ENCODE assay signal across 11 cellular contexts in genomic region chr20:44943828-44944227, GRCh38. TPM values are rescaled to one million over a fixed set of nuclear protein-coding genes. Genes with fewer than 3 reads are reported as not detected.
DNase-seq lines count a peak whose midpoint lies in the region; ATAC-seq and TF ChIP-seq lines count a peak whose summit lies in the region.
"Had no signal": no experiment of that assay in that cellular context is flagged by ENCODE, and none has a peak within 500 bp of the region (broad histone marks: within the 10 kb centered on the region; RNA-seq: fewer than 3 reads in every experiment).

No MANE protein-coding gene starts in this region.

- H2AFZ ChIP-seq in IMR-90 (replicated peaks; ENCODE audit: low read length, poor library complexity): no peak overlapping the region
- H2AFZ ChIP-seq in MM.1S (ENCODE audit: low read length): no peak overlapping the region

- TF ChIP-seq CTCF in cardiac muscle cell (IDR thresholded peaks at IDR 0.05; ENCODE audit: low read depth, low read length) (no peak), heart right ventricle (IDR thresholded peaks at IDR 0.05) (no peak), IMR-90 (conservative IDR thresholded peaks at IDR 0.05; ENCODE audit: low read depth, low read length) (no peak), MM.1S (IDR thresholded peaks at IDR 0.05; ENCODE audit: low read length) (no peak)
- no peak for TF ChIP-seq CTCF in activated CD8-positive, alpha-beta T cell treated with anti-CD3 and anti-CD28 coated beads for 36 hours (IDR thresholded peaks at IDR 0.05)

- H3K79me1 ChIP-seq in IMR-90 (ENCODE audit: low read depth in 1 of 2, low read length in 2 of 2): peaks cover 0 to 8% of the 10 kb centered on the region in 2 experiments; a peak in 1 of 4 replicates

- intact Hi-C loops in heart right ventricle (cut with DNase I) (no loop called here), IMR-90 (cut with micrococcal nuclease) (no loop called here)
- intact Hi-C loops in activated CD8-positive, alpha-beta T cell treated with anti-CD3 and anti-CD28 coated beads for 36 hours (cut with micrococcal nuclease): no loop called here

- WGBS in heart right ventricle, 2 donors: 92 to 95% methylated on average over 4 of the region's 4 CpGs
- WGBS in IMR-90 (ENCODE audit: extremely low coverage in 2 of 2, insufficient read length in 1 of 2), 2 experiments: 100% methylated on average over 2 of the region's 4 CpGs; no CpG with 5 or more reads in 1 of the 2 experiments
- WGBS in mesodermal cell (ENCODE audit: insufficient coverage in 2 of 2), 2 experiments: 100% methylated on average over 2 of the region's 4 CpGs; no CpG with 5 or more reads in 1 of the 2 experiments

- H3K27ac ChIP-seq in cardiac muscle cell (peak overlapping the region; percentile 49), heart right ventricle (no peak overlapping the region), IMR-90 (ENCODE audit: insufficient read depth, low read length) (no peak overlapping the region), mesodermal cell (ENCODE audit: low read depth, low read length, severe bottlenecking) (peak overlapping the region; percentile 20), MM.1S (ENCODE audit: low read length) (no peak overlapping the region)
- H3K27ac ChIP-seq: BLaER1 had no signal

- dilution Hi-C loops in IMR-90 (cut with HindIII; ENCODE audit: low sequenced_read_pairs, unreplicated experiment): no loop called here

- no peaks in the 10 kb centered on the region for H3K9me2 ChIP-seq in MM.1S (replicated peaks; ENCODE audit: insufficient read depth, low read length)

- H3K27me3 ChIP-seq in cardiac muscle cell: no peaks in the 10 kb centered on the region
- H3K27me3 ChIP-seq in heart right ventricle: no peaks in the 10 kb centered on the region
- no peaks in the 10 kb centered on the region for H3K27me3 ChIP-seq in IMR-90 (ENCODE audit: control insufficient read depth, insufficient read depth, low read length)
- H3K27me3 ChIP-seq in MM.1S (replicated peaks; ENCODE audit: insufficient read depth, low read length): no peaks in the 10 kb centered on the region
- H3K27me3 ChIP-seq: BLaER1 had no signal

- in situ Hi-C loops in IMR-90 (cut with MboI; ENCODE audit: low sequenced_read_pairs): no loop called here

- peaks cover 3% of the 10 kb centered on the region; the same call in 1 of the 2 replicates for H3K9me1 ChIP-seq in IMR-90 (ENCODE audit: insufficient read depth, low read length)

- no peaks in the 10 kb centered on the region for H3K27me3 Mint-ChIP-seq in activated CD8-positive, alpha-beta T cell treated with anti-CD3 and anti-CD28 coated beads for 36 hours

- ATAC-seq in heart right ventricle (no peak), IMR-90 (ENCODE audit: low read depth) (no peak)
- ATAC-seq in activated CD8-positive, alpha-beta T cell treated with anti-CD3 and anti-CD28 coated beads for 36 hours: no peak

- no peaks in the 10 kb centered on the region for H3K9me3 ChIP-seq in cardiac muscle cell (ENCODE audit: low read depth)
- no peaks in the 10 kb centered on the region for H3K9me3 ChIP-seq in heart right ventricle
- H3K9me3 ChIP-seq in IMR-90 (ENCODE audit: control insufficient read depth, insufficient read depth, low read length): no peaks in the 10 kb centered on the region
- no peaks in the 10 kb centered on the region for H3K9me3 ChIP-seq in mesodermal cell (ENCODE audit: control insufficient read depth, low read length)
- no peaks in the 10 kb centered on the region for H3K9me3 ChIP-seq in MM.1S (replicated peaks; ENCODE audit: insufficient read depth, low read length)
- H3K9me3 ChIP-seq: BLaER1 had no signal

- H3K9ac ChIP-seq in IMR-90 (ENCODE audit: low read depth, low read length) (no peak overlapping the region), MM.1S (ENCODE audit: low read length) (no peak overlapping the region)
- H3K9ac ChIP-seq: BLaER1 had no signal

- H3F3A ChIP-seq in MM.1S (ENCODE audit: insufficient read depth, low read length): no peaks in the 10 kb centered on the region; the same call in 1 of the 2 replicates

- H2AK9ac ChIP-seq in IMR-90 (replicated peaks; ENCODE audit: low read depth, low read length, poor library complexity): no peak overlapping the region

- no peaks in the 10 kb centered on the region for H3K9me3 Mint-ChIP-seq in activated CD8-positive, alpha-beta T cell treated with anti-CD3 and anti-CD28 coated beads for 36 hours
- H3K9me3 Mint-ChIP-seq: HFFc6 had no signal

- BruUV-seq in IMR-90 (replicated peaks; lab: Mats Ljungman, UMichigan): no TSS peak

- H3K36me3 ChIP-seq in cardiac muscle cell (peaks cover 39% of the 10 kb centered on the region), heart right ventricle (peaks cover 3 to 96% (median 28%) of the 10 kb centered on the region in 9 donors), IMR-90 (ENCODE audit: control insufficient read depth, insufficient read depth, low read length) (peaks cover 45% of the 10 kb centered on the region), mesodermal cell (ENCODE audit: control insufficient read depth, insufficient read depth, low read length) (peaks cover 96% of the 10 kb centered on the region), MM.1S (replicated peaks; ENCODE audit: insufficient read depth, low read length) (peaks cover 10% of the 10 kb centered on the region; the same call in 1 of the 2 replicates)

- H2BK120ac ChIP-seq in IMR-90 (ENCODE audit: low read depth, low read length): no peak overlapping the region

- POLR2A ChIA-PET in IMR-90 (lab: Charles Lee; ENCODE audit: unreplicated experiment): no interaction called here
- POLR2A ChIA-PET in activated CD8-positive, alpha-beta T cell treated with anti-CD3 and anti-CD28 coated beads for 36 hours (lab: Charles Lee): interaction anchor here (2.2 to 3.5 kb wide), 2 partner anchors 8 to 17 kb away, joined by 16 to 30 read pairs; partner anchors contain the start of gene TOMM34

- H2AK5ac ChIP-seq in IMR-90 (ENCODE audit: low read depth, low read length): no peak overlapping the region

- no peak overlapping the region for H3K4me3 Mint-ChIP-seq in activated CD8-positive, alpha-beta T cell treated with anti-CD3 and anti-CD28 coated beads for 36 hours
- H3K4me3 Mint-ChIP-seq: HFFc6 had no signal

- peaks cover 53% of the 10 kb centered on the region for H3K36me3 Mint-ChIP-seq in activated CD8-positive, alpha-beta T cell treated with anti-CD3 and anti-CD28 coated beads for 36 hours (ENCODE audit: low read depth)

- no peak overlapping the region for H3K18ac ChIP-seq in IMR-90 (ENCODE audit: low read depth, low read length)

- no peak for DNase-seq in cardiac muscle cell (ENCODE audit: low read depth in 1 of 2, low spot score in 1 of 2)
- DNase-seq in heart right ventricle: no peak
- DNase-seq in IMR-90: no peak
- DNase-seq in MM.1S: no peak
- DNase-seq in activated CD8-positive, alpha-beta T cell treated with anti-CD3 and anti-CD28 coated beads for 36 hours: no peak
- DNase-seq: DMS53, GF-D8, HCEC 1CT, HFFc6 had no signal

- H2BK5ac ChIP-seq in IMR-90 (ENCODE audit: low read depth, low read length, poor library complexity, severe bottlenecking): no peak overlapping the region

- H3K4me3 ChIP-seq in cardiac muscle cell: no peak overlapping the region
- no peak overlapping the region for H3K4me3 ChIP-seq in heart right ventricle
- H3K4me3 ChIP-seq in IMR-90 (ENCODE audit: insufficient read depth, low read depth, low read length): no peak overlapping the region
- H3K4me3 ChIP-seq in mesodermal cell (ENCODE audit: extremely low read depth, insufficient read depth, low read length, poor library complexity, severe bottlenecking): no peak overlapping the region
- no peak overlapping the region for H3K4me3 ChIP-seq in MM.1S (ENCODE audit: low read length)
- H3K4me3 ChIP-seq: BLaER1 had no signal

- peaks cover 2% of the 10 kb centered on the region for H3K4me1 Mint-ChIP-seq in activated CD8-positive, alpha-beta T cell treated with anti-CD3 and anti-CD28 coated beads for 36 hours (ENCODE audit: low read depth)

- no peak overlapping the region for H3K56ac ChIP-seq in IMR-90 (ENCODE audit: extremely low read depth, insufficient read depth, low read length)

- no peak overlapping the region for H3K4ac ChIP-seq in IMR-90 (ENCODE audit: low read depth, low read length)

- no peak overlapping the region for H2BK15ac ChIP-seq in IMR-90 (ENCODE audit: low read depth, low read length)

- H4K20me1 ChIP-seq in IMR-90 (ENCODE audit: insufficient read depth, low read length): no peaks in the 10 kb centered on the region
- no peaks in the 10 kb centered on the region for H4K20me1 ChIP-seq in MM.1S (ENCODE audit: insufficient read depth, low read length)

- H3K23ac ChIP-seq in IMR-90 (ENCODE audit: low read depth, low read length): no peak overlapping the region

- H2BK20ac ChIP-seq in IMR-90 (ENCODE audit: low read depth, low read length): no peak overlapping the region

- H4K91ac ChIP-seq in IMR-90 (ENCODE audit: insufficient read depth, low read depth, low read length): no peak overlapping the region

- no peak for TF ChIP-seq POLR2A in IMR-90 (IDR thresholded peaks at IDR 0.05; ENCODE audit: low read depth, low read length)

- H3K79me2 ChIP-seq in MM.1S (ENCODE audit: low read length): peaks cover 4% of the 10 kb centered on the region; the same call in 1 of the 2 replicates

- H4K8ac ChIP-seq in IMR-90 (ENCODE audit: low read depth in 2 of 2, low read length in 2 of 2): no peak overlapping the region

- no peak for TF ChIP-seq RAD21 in IMR-90 (IDR thresholded peaks at IDR 0.05; ENCODE audit: low read length)

- H3K4me1 ChIP-seq in cardiac muscle cell (ENCODE audit: low read depth) (no peaks in the 10 kb centered on the region), heart right ventricle (peaks cover 0 to 9% (median 0%) of the 10 kb centered on the region in 9 donors), IMR-90 (ENCODE audit: control insufficient read depth, insufficient read depth, low read length) (peaks cover 2% of the 10 kb centered on the region; the same call in 1 of the 2 replicates), mesodermal cell (ENCODE audit: control insufficient read depth, insufficient read depth, low read length, poor library complexity, severe bottlenecking) (no peaks in the 10 kb centered on the region), MM.1S (ENCODE audit: low read length) (no peaks in the 10 kb centered on the region)
- H3K4me1 ChIP-seq: BLaER1 had no signal

- no peak overlapping the region for H3K14ac ChIP-seq in IMR-90 (replicated peaks; ENCODE audit: low read depth, low read length)

- H4K5ac ChIP-seq in IMR-90 (ENCODE audit: low read depth, low read length): no peak overlapping the region

- CTCF ChIA-PET in IMR-90 (lab: Yijun Ruan, JAX): no interaction called here
- CTCF ChIA-PET in activated CD8-positive, alpha-beta T cell treated with anti-CD3 and anti-CD28 coated beads for 36 hours (lab: Charles Lee): no interaction called here

- no peak overlapping the region for H3K4me2 ChIP-seq in IMR-90 (ENCODE audit: low read depth, low read length)
- no peak overlapping the region for H3K4me2 ChIP-seq in MM.1S (ENCODE audit: low read depth, low read length)
- H3K4me2 ChIP-seq: BLaER1 had no signal

- H3K27ac Mint-ChIP-seq in activated CD8-positive, alpha-beta T cell treated with anti-CD3 and anti-CD28 coated beads for 36 hours: no peak overlapping the region
- H3K27ac Mint-ChIP-seq: HFFc6 had no signal

RNA-seq across cellular contexts. Expression of gene TOMM34, which starts 16.4 kb away (rescaled TPM):
- total RNA-seq in cardiac muscle cell: 79.2 and 80.0 TPM in 2 replicates
- 107 and 130 TPM in 2 replicates for polyA plus RNA-seq in cardiac muscle cell
- 10 to 100 TPM in 5 of 10 donors, 1 to 10 TPM in 5; 7.8 to 15.8 (median 10.3) TPM for total RNA-seq in heart right ventricle
- polyA plus RNA-seq in heart right ventricle: 10 to 100 TPM in 1 of 2 donors, 1 to 10 TPM in 1; 3.4 to 21.2 TPM
- total RNA-seq in IMR-90 (2012; rRNA removed): 82.8 and 97.5 TPM in 2 replicates
- 98.2 and 101 TPM in 2 replicates for polyA plus RNA-seq in IMR-90 (2012; rRNA removed)
- 52.7 and 67.7 TPM in 2 replicates for polyA plus RNA-seq in IMR-90 (2012; cell fraction: cytosol; rRNA removed)
- 29.9 and 31.3 TPM in 2 replicates for polyA plus RNA-seq in IMR-90 (2012; cell fraction: nucleus; rRNA removed; ENCODE audit: low replicate concordance)
- polyA plus RNA-seq in mesodermal cell (2013, experiment 1 of 2): 100 TPM
- 91.6 TPM for polyA plus RNA-seq in mesodermal cell (2013, experiment 2 of 2)
- total RNA-seq in activated CD8-positive, alpha-beta T cell treated with anti-CD3 and anti-CD28 coated beads for 36 hours: 10 to 100 TPM; 60.5 to 62.4 TPM

RNA-seq across cellular contexts. Expression of gene STK4, which starts 22.5 kb away (rescaled TPM):
- total RNA-seq in cardiac muscle cell (9.7 and 16.0 TPM in 2 replicates), heart right ventricle (10 to 100 TPM in 2 of 10 donors, 1 to 10 TPM in 8; 7.7 to 18.1 (median 8.2) TPM), IMR-90 (2012; rRNA removed) (22.2 and 30.0 TPM in 2 replicates)
- polyA plus RNA-seq in cardiac muscle cell (18.0 and 19.1 TPM in 2 replicates), heart right ventricle (1 to 10 TPM; 3.7 to 4.8 TPM), IMR-90 (2012; rRNA removed) (8.3 and 10.2 TPM in 2 replicates)
- polyA plus RNA-seq in IMR-90 (2012; cell fraction: cytosol; rRNA removed): 2.1 and 3.0 TPM in 2 replicates
- polyA plus RNA-seq in IMR-90 (2012; cell fraction: nucleus; rRNA removed; ENCODE audit: low replicate concordance): 3.0 and 14.5 TPM in 2 replicates
- polyA plus RNA-seq in mesodermal cell (2013, experiment 1 of 2): 25.5 TPM
- 25.5 TPM for polyA plus RNA-seq in mesodermal cell (2013, experiment 2 of 2)
- 100 to 1,000 TPM; 154 to 165 TPM for total RNA-seq in activated CD8-positive, alpha-beta T cell treated with anti-CD3 and anti-CD28 coated beads for 36 hours

RNA-seq across cellular contexts. Expression of gene PABPC1L, which starts 34.0 kb away (rescaled TPM):
- 15.3 and 36.0 TPM in 2 replicates for total RNA-seq in cardiac muscle cell
- polyA plus RNA-seq in cardiac muscle cell: 14.9 and 17.2 TPM in 2 replicates
- 1 to 10 TPM in 9 of 10 donors, under 1 TPM in 1; 0.89 to 3.4 (median 1.8) TPM for total RNA-seq in heart right ventricle
- 10 to 100 TPM in 1 of 2 donors, 1 to 10 TPM in 1; 2.6 to 14.3 TPM for polyA plus RNA-seq in heart right ventricle
- 4.7 and 6.1 TPM in 2 replicates for total RNA-seq in IMR-90 (2012; rRNA removed)
- 76.6 and 82.4 TPM in 2 replicates for polyA plus RNA-seq in IMR-90 (2012; rRNA removed)
- polyA plus RNA-seq in IMR-90 (2012; cell fraction: cytosol; rRNA removed): 18.1 and 18.2 TPM in 2 replicates
- polyA plus RNA-seq in IMR-90 (2012; cell fraction: nucleus; rRNA removed; ENCODE audit: low replicate concordance): 901 and 1,315 TPM in 2 replicates
- 47.3 TPM for polyA plus RNA-seq in mesodermal cell (2013, experiment 1 of 2)
- polyA plus RNA-seq in mesodermal cell (2013, experiment 2 of 2): 42.4 TPM
- 10 to 100 TPM; 88.4 to 93.8 TPM for total RNA-seq in activated CD8-positive, alpha-beta T cell treated with anti-CD3 and anti-CD28 coated beads for 36 hours

RNA-seq across cellular contexts. Expression of gene YWHAB, which starts 58.3 kb away (rescaled TPM):
- total RNA-seq in cardiac muscle cell: 66.0 and 66.8 TPM in 2 replicates
- 167 and 242 TPM in 2 replicates for polyA plus RNA-seq in cardiac muscle cell
- 100 to 1,000 TPM in 8 of 10 donors, 10 to 100 TPM in 2; 89.1 to 130 (median 116) TPM for total RNA-seq in heart right ventricle
- polyA plus RNA-seq in heart right ventricle: 10 to 100 TPM; 37.9 to 96.7 TPM
- 78.0 and 120 TPM in 2 replicates for total RNA-seq in IMR-90 (2012; rRNA removed)
- polyA plus RNA-seq in IMR-90 (2012; rRNA removed): 94.7 and 102 TPM in 2 replicates
- 30.9 and 41.8 TPM in 2 replicates for polyA plus RNA-seq in IMR-90 (2012; cell fraction: cytosol; rRNA removed)
- polyA plus RNA-seq in IMR-90 (2012; cell fraction: nucleus; rRNA removed; ENCODE audit: low replicate concordance): 13.4 and 58.2 TPM in 2 replicates
- 192 TPM for polyA plus RNA-seq in mesodermal cell (2013, experiment 1 of 2)
- 189 TPM for polyA plus RNA-seq in mesodermal cell (2013, experiment 2 of 2)
- total RNA-seq in activated CD8-positive, alpha-beta T cell treated with anti-CD3 and anti-CD28 coated beads for 36 hours: 100 to 1,000 TPM; 220 to 226 TPM

Comparison
In these comparisons a context has a peak if more than half of its experiments do, and no peak if none do; other contexts are left out.
1. H3K27ac ChIP-seq: peak in cardiac muscle cell (single experiment) and mesodermal cell (single experiment); none in heart right ventricle (0 of 10), IMR-90 (single experiment) and MM.1S (single experiment).